Comparison of ENCODE assay signal across 9 cellular contexts in genomic region chr1:90616395-90616794, GRCh38.
DNase-seq lines count a peak whose midpoint lies in the region; ATAC-seq and TF ChIP-seq lines count a peak whose summit lies in the region.
"Had no signal": no experiment of that assay in that cellular context is flagged by ENCODE, and none has a peak within 500 bp of the region (broad histone marks: within the 10 kb centered on the region; RNA-seq: fewer than 3 reads in every experiment).

No MANE protein-coding gene starts in this region.

- H3K4me1 Mint-ChIP-seq in Calu3 (ENCODE audit: low read depth, unreplicated experiment) = no peaks in the 10 kb centered on the region

- H3K27me3 ChIP-seq in SJCRH30 (no peaks in the 10 kb centered on the region), right cardiac atrium (ENCODE audit: control insufficient read depth, insufficient read depth) (no peaks in the 10 kb centered on the region), upper lobe of right lung (no peaks in the 10 kb centered on the region)

- H3K27ac ChIP-seq in SJCRH30 (no peak overlapping the region), right cardiac atrium (ENCODE audit: low read length) (no peak overlapping the region), upper lobe of right lung (no peak overlapping the region)

- no peaks in the 10 kb centered on the region for H3K27me3 Mint-ChIP-seq in Calu3 (ENCODE audit: unreplicated experiment)

- WGBS in right cardiac atrium = 64% methylated on average over 4 of the region's 4 CpGs

- H3K9me3 Mint-ChIP-seq in Calu3 (ENCODE audit: low read depth, unreplicated experiment) = peaks cover 2% of the 10 kb centered on the region

- no peak overlapping the region for H3K27ac Mint-ChIP-seq in Calu3 (ENCODE audit: unreplicated experiment)

- no peak overlapping the region for H3K4me3 Mint-ChIP-seq in Calu3 (ENCODE audit: low read depth, unreplicated experiment)

- H3K4me1 ChIP-seq in SJCRH30 = no peaks in the 10 kb centered on the region
- no peaks in the 10 kb centered on the region for H3K4me1 ChIP-seq in right cardiac atrium (ENCODE audit: control insufficient read depth, insufficient read depth, low read length)
- no peaks in the 10 kb centered on the region for H3K4me1 ChIP-seq in upper lobe of right lung

- ATAC-seq in right cardiac atrium = no peak
- ATAC-seq in upper lobe of right lung = no peak
- no peak for ATAC-seq in GM18502 (IDR thresholded peaks at IDR 0.05; ENCODE audit: poor library complexity, unreplicated experiment)

- H3K36me3 ChIP-seq in SJCRH30 (no peaks in the 10 kb centered on the region), upper lobe of right lung (no peaks in the 10 kb centered on the region)

- intact Hi-C loops in Calu3 (cut with micrococcal nuclease; ENCODE audit: unreplicated experiment) (loop anchor here (10.0 kb wide), 2 partner anchors 178 to 348 kb away; no protein-coding TSS in a partner anchor), right cardiac atrium (cut with DNase I) (no loop called here), upper lobe of right lung (cut with DNase I) (no loop called here)

- peak; percentile 28 for DNase-seq in Calu3
- DNase-seq in HT1080 (ENCODE audit: low read depth) = peak; percentile 10
- DNase-seq in SJCRH30 = peak; percentile 14 to 48
- peak; percentile 39 for DNase-seq in iPS-NIHi11 (ENCODE audit: low spot score)
- no peak for DNase-seq in right cardiac atrium
- no peak for DNase-seq in upper lobe of right lung
- no peak for DNase-seq in HPDE6-E6E7 (ENCODE audit: extremely low spot score)

- H3K36me3 Mint-ChIP-seq in Calu3 (ENCODE audit: insufficient read depth, unreplicated experiment) = no peaks in the 10 kb centered on the region

- no peaks in the 10 kb centered on the region for H3K9me3 ChIP-seq in SJCRH30 (replicated peaks)
- H3K9me3 ChIP-seq in right cardiac atrium (ENCODE audit: control insufficient read depth, low read length) = no peaks in the 10 kb centered on the region
- no peaks in the 10 kb centered on the region for H3K9me3 ChIP-seq in upper lobe of right lung

- H3K4me3 ChIP-seq in SJCRH30 (no peak overlapping the region), right cardiac atrium (ENCODE audit: low read length) (no peak overlapping the region), upper lobe of right lung (no peak overlapping the region)
- H3K4me3 ChIP-seq: lung had no signal

- CTCF ChIA-PET in Calu3 (lab: Charles Lee) = interaction anchor here (0.9 to 1.1 kb wide), 2 partner anchors 37 to 217 kb away, joined by 3 to 4 read pairs; no protein-coding TSS in a partner anchor

- TF ChIP-seq CTCF in Calu3 (IDR thresholded peaks at IDR 0.05; ENCODE audit: unreplicated experiment) (peak; percentile 21), upper lobe of right lung (IDR thresholded peaks at IDR 0.05) (no peak)

- no TSS peak for BruUV-seq in Calu3 (replicated peaks; lab: Mats Ljungman, UMichigan)

Comparison
In these comparisons a context has a peak if more than half of its experiments do, and no peak if none do; other contexts are left out.
1. DNase-seq: peak in Calu3 (single experiment), HT1080 (single experiment), SJCRH30 (2 of 2) and iPS-NIHi11 (single experiment); none in right cardiac atrium (0 of 3), upper lobe of right lung (single experiment) and HPDE6-E6E7 (single experiment).